Comparison of ENCODE assay signal across 37 cellular contexts in genomic region chr21:42278750-42279149, GRCh38. TPM values are rescaled to one million over a fixed set of nuclear protein-coding genes. Genes with fewer than 3 reads are reported as not detected.
"Had no signal": no experiment of that assay in that cellular context is flagged by ENCODE, and none has a peak within 500 bp of the region (broad histone marks: within the 10 kb centered on the region; RNA-seq: fewer than 3 reads in every experiment).

No MANE protein-coding gene starts in this region.

- DNase-seq: activated CD4-positive, alpha-beta T cell treated with anti-CD3 and anti-CD28 coated beads for 1 hour; activated CD4-positive, alpha-beta T cell treated with anti-CD3 and anti-CD28 coated beads, Interleukin-2, amount 10 ng/mL, durations not matched to agents 24 days and 14 days; activated CD4-positive, alpha-beta T cell treated with anti-CD3 and anti-CD28 coated beads, Interleukin-2, amount 50 U/mL, for 4 hours; activated CD4-positive, CD25-positive, alpha-beta regulatory T cell; activated CD8-positive, alpha-beta T cell treated with anti-CD3 and anti-CD28 coated beads for 36 hours; activated effector memory CD4-positive, alpha-beta T cell treated with anti-CD3 and anti-CD28 coated beads, Interleukin-2, amount 50 U/mL, for 16 hours; activated naive CD4-positive, alpha-beta T cell; activated naive CD8-positive, alpha-beta T cell treated with anti-CD3 and anti-CD28 coated beads, Interleukin-2, amount 10 ng/mL, durations not matched to agents 7 days and 5 days; activated T-cell treated with anti-CD3 and anti-CD28 coated beads, Interleukin-2, amount 50 U/mL, for 1 hour; activated T-cell treated with anti-CD3 and anti-CD28 coated beads, Interleukin-2, amount 50 U/mL, for 72 hours; amygdala; Kasumi-1; MG63; NCI-H1048; NCI-H1105 treated with DMSO at 0.1 percent for 48 hours; NCI-H1436; NCI-H1694; NCI-H1930; NCI-H2081 treated with DMSO at 0.1 percent for 48 hours; NCI-H345; NCI-H524 treated with DMSO at 0.1 percent for 48 hours; NK-92 treated with Interleukin-12 subunit alpha and Interleukin-12 subunit beta, amount 100 ng/mL, for 24 hours; PC-3; Peyer's patch; RPMI8226; SHP77 treated with DMSO at 0.1 percent for 48 hours; SW 1271; T-helper 1 cell; T-helper 2 cell; T-helper 9 cell; WERI-Rb-1 had no signal

- H3K27me3 ChIP-seq: ascending aorta, cardiac muscle cell, MG63, Peyer's patch had no signal

- H3K4me1 Mint-ChIP-seq: activated CD4-positive, alpha-beta T cell treated with anti-CD3 and anti-CD28 coated beads, Interleukin-2, amount 10 ng/mL, durations not matched to agents 24 days and 14 days; activated naive CD4-positive, alpha-beta T cell treated with anti-CD3 and anti-CD28 coated beads, Interleukin-2, amount 50 U/mL, for 24 hours; activated naive CD8-positive, alpha-beta T cell treated with anti-CD3 and anti-CD28 coated beads, Interleukin-2, amount 10 ng/mL, durations not matched to agents 7 days and 5 days; activated T-helper 17 cell treated with anti-CD3 and anti-CD28 coated beads, Interleukin-2, amount 50 U/mL, for 72 hours had no signal

- H3K4me3 Mint-ChIP-seq: activated CD4-positive, alpha-beta T cell treated with anti-CD3 and anti-CD28 coated beads, Interleukin-2, amount 10 ng/mL, durations not matched to agents 24 days and 14 days; activated CD8-positive, alpha-beta T cell treated with anti-CD3 and anti-CD28 coated beads for 36 hours; activated naive CD4-positive, alpha-beta T cell treated with anti-CD3 and anti-CD28 coated beads, Interleukin-2, amount 50 U/mL, for 24 hours; activated naive CD8-positive, alpha-beta T cell treated with anti-CD3 and anti-CD28 coated beads, Interleukin-2, amount 10 ng/mL, durations not matched to agents 7 days and 5 days; activated T-cell treated with anti-CD3 and anti-CD28 coated beads, Interleukin-2, amount 50 U/mL, for 72 hours; activated T-helper 17 cell treated with anti-CD3 and anti-CD28 coated beads, Interleukin-2, amount 50 U/mL, for 72 hours had no signal

- H3K4me1 ChIP-seq: ascending aorta, Peyer's patch had no signal

- H3K9me3 Mint-ChIP-seq: activated CD4-positive, alpha-beta T cell treated with anti-CD3 and anti-CD28 coated beads, Interleukin-2, amount 10 ng/mL, durations not matched to agents 24 days and 14 days; activated CD8-positive, alpha-beta T cell treated with anti-CD3 and anti-CD28 coated beads for 36 hours; activated naive CD4-positive, alpha-beta T cell treated with anti-CD3 and anti-CD28 coated beads, Interleukin-2, amount 50 U/mL, for 24 hours; activated naive CD8-positive, alpha-beta T cell treated with anti-CD3 and anti-CD28 coated beads, Interleukin-2, amount 10 ng/mL, durations not matched to agents 7 days and 5 days; activated T-cell treated with anti-CD3 and anti-CD28 coated beads, Interleukin-2, amount 50 U/mL, for 72 hours; activated T-helper 17 cell treated with anti-CD3 and anti-CD28 coated beads, Interleukin-2, amount 50 U/mL, for 72 hours had no signal

- ATAC-seq: activated CD8-positive, alpha-beta T cell treated with anti-CD3 and anti-CD28 coated beads for 36 hours; activated T-cell treated with anti-CD3 and anti-CD28 coated beads, Interleukin-2, amount 50 U/mL, for 72 hours; activated T-helper 17 cell treated with anti-CD3 and anti-CD28 coated beads, Interleukin-2, amount 50 U/mL, for 72 hours; PC-3 had no signal

- H3K4me3 ChIP-seq: ascending aorta, cardiac muscle cell, MG63, Peyer's patch had no signal

- H3K27ac Mint-ChIP-seq: activated CD4-positive, alpha-beta T cell treated with anti-CD3 and anti-CD28 coated beads, Interleukin-2, amount 10 ng/mL, durations not matched to agents 24 days and 14 days; activated CD8-positive, alpha-beta T cell treated with anti-CD3 and anti-CD28 coated beads for 36 hours; activated naive CD4-positive, alpha-beta T cell treated with anti-CD3 and anti-CD28 coated beads, Interleukin-2, amount 50 U/mL, for 24 hours; activated naive CD8-positive, alpha-beta T cell treated with anti-CD3 and anti-CD28 coated beads, Interleukin-2, amount 10 ng/mL, durations not matched to agents 7 days and 5 days; activated T-cell treated with anti-CD3 and anti-CD28 coated beads, Interleukin-2, amount 50 U/mL, for 72 hours had no signal

- H3K9me3 ChIP-seq: ascending aorta, MG63, Peyer's patch had no signal

- H3K27ac ChIP-seq: ascending aorta, cardiac muscle cell, Peyer's patch, WERI-Rb-1 had no signal

- H3K36me3 ChIP-seq: ascending aorta, cardiac muscle cell, MG63 had no signal

- H3K27me3 Mint-ChIP-seq: activated CD4-positive, alpha-beta T cell treated with anti-CD3 and anti-CD28 coated beads, Interleukin-2, amount 10 ng/mL, durations not matched to agents 24 days and 14 days; activated CD8-positive, alpha-beta T cell treated with anti-CD3 and anti-CD28 coated beads for 36 hours; activated naive CD4-positive, alpha-beta T cell treated with anti-CD3 and anti-CD28 coated beads, Interleukin-2, amount 50 U/mL, for 24 hours; activated naive CD8-positive, alpha-beta T cell treated with anti-CD3 and anti-CD28 coated beads, Interleukin-2, amount 10 ng/mL, durations not matched to agents 7 days and 5 days; activated T-helper 17 cell treated with anti-CD3 and anti-CD28 coated beads, Interleukin-2, amount 50 U/mL, for 72 hours had no signal

- H3K36me3 Mint-ChIP-seq: activated naive CD8-positive, alpha-beta T cell treated with anti-CD3 and anti-CD28 coated beads, Interleukin-2, amount 10 ng/mL, durations not matched to agents 7 days and 5 days had no signal

RNA-seq across cellular contexts. Expression of gene TFF3, which starts 36.5 kb away (rescaled TPM):
- total RNA-seq: activated CD4-positive, alpha-beta T cell treated with anti-CD3 and anti-CD28 coated beads, Interleukin-2, amount 10 ng/mL, durations not matched to agents 24 days and 14 days; activated CD8-positive, alpha-beta memory T cell treated with anti-CD3 and anti-CD28 coated beads for 36 hours; activated CD8-positive, alpha-beta T cell treated with anti-CD3 and anti-CD28 coated beads for 36 hours; activated naive CD8-positive, alpha-beta T cell treated with anti-CD3 and anti-CD28 coated beads, Interleukin-2, amount 10 ng/mL, durations not matched to agents 7 days and 5 days; activated T-cell treated with anti-CD3 and anti-CD28 coated beads, Interleukin-2, amount 50 U/mL, for 72 hours; activated T-helper 17 cell treated with anti-CD3 and anti-CD28 coated beads, Interleukin-2, amount 50 U/mL, for 72 hours; ascending aorta; cardiac muscle cell; NCI-H460 had no signal
